Comparison of ENCODE assay signal across 2 cellular contexts in the genomic region with DNA sequence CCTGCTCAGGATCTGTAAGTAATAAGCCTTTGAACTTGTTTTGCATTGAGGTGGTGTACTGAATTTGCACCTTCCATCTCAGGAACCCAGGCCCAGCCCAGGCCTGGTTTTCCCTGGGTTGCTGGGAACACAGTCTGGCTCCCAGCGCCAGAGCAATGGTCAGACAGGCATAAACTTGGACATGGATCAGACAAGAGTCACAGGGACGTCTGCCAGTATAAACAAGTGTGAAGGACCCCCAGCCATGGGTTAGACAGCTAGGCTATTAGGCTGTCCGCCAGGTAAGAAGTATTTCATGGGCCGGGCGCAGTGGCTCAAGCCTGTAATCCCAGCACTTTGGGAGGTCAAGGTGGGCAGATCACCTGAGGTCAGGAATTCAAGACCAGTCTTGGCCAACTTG.
TF ChIP-seq lines count a peak whose summit lies in the region.

No MANE protein-coding gene starts in this region.

TF ChIP-seq in liver, 16 proteins besides CTCF, POLR2A, EP300 and RAD21:
- TF ChIP-seq, protein P1, sequence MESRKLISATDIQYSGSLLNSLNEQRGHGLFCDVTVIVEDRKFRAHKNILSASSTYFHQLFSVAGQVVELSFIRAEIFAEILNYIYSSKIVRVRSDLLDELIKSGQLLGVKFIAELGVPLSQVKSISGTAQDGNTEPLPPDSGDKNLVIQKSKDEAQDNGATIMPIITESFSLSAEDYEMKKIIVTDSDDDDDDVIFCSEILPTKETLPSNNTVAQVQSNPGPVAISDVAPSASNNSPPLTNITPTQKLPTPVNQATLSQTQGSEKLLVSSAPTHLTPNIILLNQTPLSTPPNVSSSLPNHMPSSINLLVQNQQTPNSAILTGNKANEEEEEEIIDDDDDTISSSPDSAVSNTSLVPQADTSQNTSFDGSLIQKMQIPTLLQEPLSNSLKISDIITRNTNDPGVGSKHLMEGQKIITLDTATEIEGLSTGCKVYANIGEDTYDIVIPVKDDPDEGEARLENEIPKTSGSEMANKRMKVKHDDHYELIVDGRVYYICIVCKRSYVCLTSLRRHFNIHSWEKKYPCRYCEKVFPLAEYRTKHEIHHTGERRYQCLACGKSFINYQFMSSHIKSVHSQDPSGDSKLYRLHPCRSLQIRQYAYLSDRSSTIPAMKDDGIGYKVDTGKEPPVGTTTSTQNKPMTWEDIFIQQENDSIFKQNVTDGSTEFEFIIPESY (IDR thresholded peaks at IDR 0.05) = no peak
- peak; percentile 66 to 70 for TF ChIP-seq RXRA (IDR thresholded peaks at IDR 0.05)
- no peak for TF ChIP-seq EGR1 (IDR thresholded peaks at IDR 0.05; ENCODE audit: low read depth in 2 of 2)
- TF ChIP-seq FOXA2 (IDR thresholded peaks at IDR 0.05) = peak; percentile 47
- TF ChIP-seq HNF4A (conservative IDR thresholded peaks at IDR 0.05) = peak; percentile 1 to 48
- peak; percentile 33 for TF ChIP-seq NR2F2 (IDR thresholded peaks at IDR 0.05)
- no peak for TF ChIP-seq TAF1 (conservative IDR thresholded peaks at IDR 0.05)
- no peak for TF ChIP-seq YY1 (IDR thresholded peaks at IDR 0.05)
- TF ChIP-seq GABPA (IDR thresholded peaks at IDR 0.05 in 1 of 2, conservative IDR thresholded peaks at IDR 0.05 in 1 of 2) = no peak
- TF ChIP-seq SP1 (IDR thresholded peaks at IDR 0.05) = peak; percentile 22
- TF ChIP-seq HNF4G (IDR thresholded peaks at IDR 0.05) = no peak
- TF ChIP-seq, protein P2, sequence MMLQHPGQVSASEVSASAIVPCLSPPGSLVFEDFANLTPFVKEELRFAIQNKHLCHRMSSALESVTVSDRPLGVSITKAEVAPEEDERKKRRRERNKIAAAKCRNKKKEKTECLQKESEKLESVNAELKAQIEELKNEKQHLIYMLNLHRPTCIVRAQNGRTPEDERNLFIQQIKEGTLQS (IDR thresholded peaks at IDR 0.05) = no peak
- no peak for TF ChIP-seq JUND (IDR thresholded peaks at IDR 0.05)
- peak; percentile 50 for TF ChIP-seq FOXA1 (IDR thresholded peaks at IDR 0.05)
- no peak for TF ChIP-seq MAX (IDR thresholded peaks at IDR 0.05)
- TF ChIP-seq, protein P3, sequence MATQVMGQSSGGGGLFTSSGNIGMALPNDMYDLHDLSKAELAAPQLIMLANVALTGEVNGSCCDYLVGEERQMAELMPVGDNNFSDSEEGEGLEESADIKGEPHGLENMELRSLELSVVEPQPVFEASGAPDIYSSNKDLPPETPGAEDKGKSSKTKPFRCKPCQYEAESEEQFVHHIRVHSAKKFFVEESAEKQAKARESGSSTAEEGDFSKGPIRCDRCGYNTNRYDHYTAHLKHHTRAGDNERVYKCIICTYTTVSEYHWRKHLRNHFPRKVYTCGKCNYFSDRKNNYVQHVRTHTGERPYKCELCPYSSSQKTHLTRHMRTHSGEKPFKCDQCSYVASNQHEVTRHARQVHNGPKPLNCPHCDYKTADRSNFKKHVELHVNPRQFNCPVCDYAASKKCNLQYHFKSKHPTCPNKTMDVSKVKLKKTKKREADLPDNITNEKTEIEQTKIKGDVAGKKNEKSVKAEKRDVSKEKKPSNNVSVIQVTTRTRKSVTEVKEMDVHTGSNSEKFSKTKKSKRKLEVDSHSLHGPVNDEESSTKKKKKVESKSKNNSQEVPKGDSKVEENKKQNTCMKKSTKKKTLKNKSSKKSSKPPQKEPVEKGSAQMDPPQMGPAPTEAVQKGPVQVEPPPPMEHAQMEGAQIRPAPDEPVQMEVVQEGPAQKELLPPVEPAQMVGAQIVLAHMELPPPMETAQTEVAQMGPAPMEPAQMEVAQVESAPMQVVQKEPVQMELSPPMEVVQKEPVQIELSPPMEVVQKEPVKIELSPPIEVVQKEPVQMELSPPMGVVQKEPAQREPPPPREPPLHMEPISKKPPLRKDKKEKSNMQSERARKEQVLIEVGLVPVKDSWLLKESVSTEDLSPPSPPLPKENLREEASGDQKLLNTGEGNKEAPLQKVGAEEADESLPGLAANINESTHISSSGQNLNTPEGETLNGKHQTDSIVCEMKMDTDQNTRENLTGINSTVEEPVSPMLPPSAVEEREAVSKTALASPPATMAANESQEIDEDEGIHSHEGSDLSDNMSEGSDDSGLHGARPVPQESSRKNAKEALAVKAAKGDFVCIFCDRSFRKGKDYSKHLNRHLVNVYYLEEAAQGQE (IDR thresholded peaks at IDR 0.05) = no peak

TF ChIP-seq in HepG2, 621 proteins besides CTCF, POLR2A, EP300 and RAD21:
- TF ChIP-seq MTERF4 (CRISPR knock-in tag; IDR thresholded peaks at IDR 0.05) (no peak), TBL1XR1 (IDR thresholded peaks at IDR 0.05; ENCODE audit: borderline replicate concordance, low read length, partially characterized antibody) (no peak), ZNF275 (CRISPR knock-in tag; IDR thresholded peaks at IDR 0.05; ENCODE audit: borderline replicate concordance) (no peak), ZNF720 (CRISPR knock-in tag; IDR thresholded peaks at IDR 0.05) (no peak), TSC22D2 (CRISPR knock-in tag; IDR thresholded peaks at IDR 0.05; ENCODE audit: borderline replicate concordance) (no peak), ZNF24 (IDR thresholded peaks at IDR 0.05) (no peak), ZNF776 (CRISPR knock-in tag; IDR thresholded peaks at IDR 0.05) (no peak), SKI (IDR thresholded peaks at IDR 0.05; ENCODE audit: partially characterized antibody) (no peak), ZNF260 (CRISPR knock-in tag; IDR thresholded peaks at IDR 0.05; ENCODE audit: borderline replicate concordance, low read depth) (no peak), ZSCAN21 (CRISPR knock-in tag; IDR thresholded peaks at IDR 0.05; ENCODE audit: borderline replicate concordance) (no peak), ZNF878 (CRISPR knock-in tag; IDR thresholded peaks at IDR 0.05) (no peak), ZNF629 (CRISPR knock-in tag; conservative IDR thresholded peaks at IDR 0.05) (no peak), SOX13 (IDR thresholded peaks at IDR 0.05) (no peak), SOX13 (CRISPR knock-in tag; conservative IDR thresholded peaks at IDR 0.05 in 1 of 2, IDR thresholded peaks at IDR 0.05 in 1 of 2) (no peak), ZC3H4 (CRISPR knock-in tag; IDR thresholded peaks at IDR 0.05; ENCODE audit: borderline replicate concordance) (no peak), ZMYM2 (CRISPR knock-in tag; IDR thresholded peaks at IDR 0.05) (no peak), TFDP2 (CRISPR knock-in tag; IDR thresholded peaks at IDR 0.05) (no peak), ZNF230 (CRISPR knock-in tag; IDR thresholded peaks at IDR 0.05) (no peak)
